ENCODE assay signal across 21 cellular contexts in the genomic region with DNA sequence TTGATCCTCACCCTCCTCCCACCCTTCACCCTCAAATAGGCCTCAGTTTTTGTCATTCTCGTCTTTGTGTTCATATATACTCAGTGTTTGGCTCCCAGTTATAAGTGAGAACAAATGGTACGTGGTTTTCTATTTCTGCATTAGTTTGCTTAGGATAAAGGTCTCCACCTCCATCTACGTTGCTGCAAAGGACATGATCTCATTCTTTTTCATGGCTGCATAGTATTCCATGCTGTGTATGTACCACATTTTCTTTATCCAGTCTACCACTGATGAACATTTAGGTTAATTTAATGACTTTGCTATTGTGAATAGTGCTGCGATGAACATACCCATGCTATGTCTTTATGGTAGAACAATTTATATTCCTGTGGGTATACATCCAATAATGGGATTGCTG.
DNase-seq lines count a peak whose midpoint lies in the region; ATAC-seq, FAIRE-seq and TF ChIP-seq lines count a peak whose summit lies in the region.
"Had no signal": no experiment of that assay in that cellular context is flagged by ENCODE, and none has a peak within 500 bp of the region (broad histone marks: within the 10 kb centered on the region; RNA-seq: fewer than 3 reads in every experiment).

No MANE protein-coding gene starts in this region.

- in situ Hi-C loops in K562 (cut with MboI): no loop called here

- H3K9me1 ChIP-seq in K562 (ENCODE audit: control insufficient read depth, insufficient read depth, low read length): no peaks in the 10 kb centered on the region

- H2AFZ ChIP-seq in K562 (ENCODE audit: low read depth, low read length): no peak overlapping the region

- no peak for ATAC-seq in K562
- ATAC-seq: A549; CD8-positive, alpha-beta T cell had no signal

- H3K9ac ChIP-seq in K562 (ENCODE audit: insufficient read depth in 1 of 2, low read depth in 2 of 2, low read length in 2 of 2): no peak overlapping the region
- no peak overlapping the region for H3K9ac ChIP-seq in kidney (ENCODE audit: low read length in 2 of 2)
- H3K9ac ChIP-seq: BLaER1 treated with 17β-estradiol and CSF1 and Interleukin-3, amounts not matched to agents 10 nM and 100 nM had no signal

- no TSS peak for BruUV-seq in K562 (replicated peaks; lab: Mats Ljungman, UMichigan)

- no peak for TF ChIP-seq POLR2A in K562 (conservative IDR thresholded peaks at IDR 0.05)
- TF ChIP-seq POLR2A in esophagus muscularis mucosa (IDR thresholded peaks at IDR 0.05; ENCODE audit: low read depth): no peak

- DNase-seq in K562 (ENCODE audit: extremely low read depth in 1 of 4, low spot score in 3 of 4): no peak
- peak; percentile 10 for DNase-seq in esophagus muscularis mucosa (ENCODE audit: extremely low spot score)
- DNase-seq in globus pallidus (ENCODE audit: low spot score): no peak
- no peak for DNase-seq in kidney
- no peak for DNase-seq in NCI-H146 treated with DMSO at 0.1 percent for 48 hours (lab: John Stamatoyannopoulos, UW; ENCODE audit: unreplicated experiment)
- DNase-seq: AML-193; Caco-2; Calu3; CD4-positive, alpha-beta T cell; CD8-positive, alpha-beta T cell; DMS79 treated with DMSO at 0.1 percent for 48 hours; GF-D8 had no signal

- TF ChIP-seq EP300 in K562 (IDR thresholded peaks at IDR 0.05; ENCODE audit: low read length): no peak
- no peak for TF ChIP-seq EP300 in esophagus muscularis mucosa (IDR thresholded peaks at IDR 0.05)

- no peak overlapping the region for H3K4me3 ChIP-seq in HEK293 (ENCODE audit: low read depth, low read length)
- no peak overlapping the region for H3K4me3 ChIP-seq in K562
- H3K4me3 ChIP-seq in esophagus muscularis mucosa: no peak overlapping the region
- no peak overlapping the region for H3K4me3 ChIP-seq in kidney (ENCODE audit: low read length in 2 of 2)
- H3K4me3 ChIP-seq: A549; BLaER1 treated with 17β-estradiol and CSF1 and Interleukin-3, amounts not matched to agents 10 nM and 100 nM had no signal

- no peaks in the 10 kb centered on the region for H3K9me3 ChIP-seq in HEK293 (ENCODE audit: control insufficient read depth, insufficient read depth, low read depth, low read length)
- no peaks in the 10 kb centered on the region for H3K9me3 ChIP-seq in K562 (replicated peaks; ENCODE audit: control insufficient read depth, insufficient read depth, low read depth, low read length)
- peaks cover 0 to 8% (median 4%) of the 10 kb centered on the region in 4 donors for H3K9me3 ChIP-seq in esophagus muscularis mucosa
- H3K9me3 ChIP-seq in kidney (ENCODE audit: control insufficient read depth in 1 of 2, low read length in 2 of 2): peaks cover 0 to 4% of the 10 kb centered on the region in 2 donors
- H3K9me3 ChIP-seq: A549 had no signal

- H3K36me3 ChIP-seq in HEK293 (ENCODE audit: control insufficient read depth in 2 of 2, insufficient read depth in 1 of 2, low read length in 2 of 2): no peaks in the 10 kb centered on the region
- H3K36me3 ChIP-seq in K562 (ENCODE audit: control insufficient read depth, insufficient read depth, low read length): no peaks in the 10 kb centered on the region
- H3K36me3 ChIP-seq in esophagus muscularis mucosa: no peaks in the 10 kb centered on the region
- no peaks in the 10 kb centered on the region for H3K36me3 ChIP-seq in kidney (ENCODE audit: control insufficient read depth in 1 of 2, insufficient read depth in 2 of 2, low read length in 2 of 2)
- H3K36me3 ChIP-seq: BLaER1 treated with 17β-estradiol and CSF1 and Interleukin-3, amounts not matched to agents 10 nM and 100 nM had no signal

- FAIRE-seq in K562 (lab: Jason Lieb, UNC) (no peak), kidney (lab: Jason Lieb, UNC) (no peak)
- FAIRE-seq: A549, D721Med, G401.6, GM12891, GM19239 had no signal

- POLR2A ChIA-PET in HEK293 (lab: Yijun Ruan, JAX) (no interaction called here), K562 (lab: Yijun Ruan, JAX) (no interaction called here)

- no peak for TF ChIP-seq RAD21 in K562 (CRISPR knock-in tag; conservative IDR thresholded peaks at IDR 0.05 in 1 of 2, IDR thresholded peaks at IDR 0.05 in 1 of 2)

- CTCF ChIA-PET in HEK293 (lab: Yijun Ruan, JAX) (no interaction called here), K562 (lab: Yijun Ruan, JAX; ENCODE audit: low intra/inter-chr PET ratio) (no interaction called here)

- 2% methylated on average over 4 of the region's 4 CpGs for WGBS in K562 (ENCODE audit: insufficient coverage, low coverage, missing lambda C conversion rate)
- WGBS in esophagus muscularis mucosa: 87% methylated on average over 4 of the region's 4 CpGs

- H3K4me1 ChIP-seq in HEK293 (ENCODE audit: control insufficient read depth, insufficient read depth, low read length) (no peaks in the 10 kb centered on the region), K562 (replicated peaks in 1 of 2; ENCODE audit: control insufficient read depth in 2 of 2, insufficient read depth in 2 of 2, low read length in 2 of 2) (no peaks in the 10 kb centered on the region), esophagus muscularis mucosa (no peaks in the 10 kb centered on the region), kidney (ENCODE audit: control insufficient read depth in 1 of 2, insufficient read depth in 1 of 2, low read depth in 1 of 2, low read length in 2 of 2) (no peaks in the 10 kb centered on the region)
- H3K4me1 ChIP-seq: A549; BLaER1 treated with 17β-estradiol and CSF1 and Interleukin-3, amounts not matched to agents 10 nM and 100 nM; Caco-2 had no signal

- H4K20me1 ChIP-seq in K562 (replicated peaks; ENCODE audit: control insufficient read depth, insufficient read depth, low read length): no peaks in the 10 kb centered on the region
- H4K20me1 ChIP-seq: BLaER1 treated with 17β-estradiol and CSF1 and Interleukin-3, amounts not matched to agents 10 nM and 100 nM had no signal

- no peaks in the 10 kb centered on the region for H3K79me2 ChIP-seq in K562 (ENCODE audit: control insufficient read depth, insufficient read depth, low read length)

- intact Hi-C loops in K562 (cut with micrococcal nuclease): no loop called here
- intact Hi-C loops in esophagus muscularis mucosa (cut with DNase I): no loop called here
- intact Hi-C loops in kidney (cut with DNase I): no loop called here

- no peak overlapping the region for H3K4me2 ChIP-seq in K562 (ENCODE audit: insufficient read depth, low read length)
- H3K4me2 ChIP-seq: A549; BLaER1 treated with 17β-estradiol and CSF1 and Interleukin-3, amounts not matched to agents 10 nM and 100 nM had no signal

- no peaks in the 10 kb centered on the region for H3K27me3 ChIP-seq in K562 (ENCODE audit: control insufficient read depth in 2 of 2, insufficient read depth in 2 of 2, low read length in 2 of 2)
- H3K27me3 ChIP-seq in esophagus muscularis mucosa: no peaks in the 10 kb centered on the region
- H3K27me3 ChIP-seq: BLaER1 treated with 17β-estradiol and CSF1 and Interleukin-3, amounts not matched to agents 10 nM and 100 nM had no signal

- TF ChIP-seq CTCF in HEK293 (tag by site-specific recombination; IDR thresholded peaks at IDR 0.05): no peak
- TF ChIP-seq CTCF in K562 (IDR thresholded peaks at IDR 0.05 in 2 of 3, conservative IDR thresholded peaks at IDR 0.05 in 1 of 3; ENCODE audit: insufficient read depth in 2 of 3, low read depth in 1 of 3, low read length in 3 of 3): no peak
- no peak for TF ChIP-seq CTCF in esophagus muscularis mucosa (IDR thresholded peaks at IDR 0.05)
- no peak for TF ChIP-seq CTCF in kidney (IDR thresholded peaks at IDR 0.05; ENCODE audit: borderline replicate concordance, extremely low read depth, insufficient read depth)

- H3K27ac ChIP-seq in HEK293 (ENCODE audit: extremely low read depth, low read depth, low read length): no peak overlapping the region
- H3K27ac ChIP-seq in K562 (ENCODE audit: extremely low read depth, low read depth, low read length): no peak overlapping the region
- H3K27ac ChIP-seq in esophagus muscularis mucosa (replicated peaks in 1 of 4): no peak overlapping the region
- no peak overlapping the region for H3K27ac ChIP-seq in kidney (ENCODE audit: low read depth in 2 of 2, low read length in 2 of 2)
- H3K27ac ChIP-seq: 22Rv1; A549; BLaER1 treated with 17β-estradiol and CSF1 and Interleukin-3, amounts not matched to agents 10 nM and 100 nM; C4-2B had no signal

TF ChIP-seq in HEK293, 187 proteins besides CTCF, POLR2A, EP300 and RAD21 (continues in another document):
- peak; percentile 93 for TF ChIP-seq ZNF146 (tag by site-specific recombination; IDR thresholded peaks at IDR 0.05)
- TF ChIP-seq ZNF37A (tag by site-specific recombination; IDR thresholded peaks at IDR 0.05): no peak
- no peak for TF ChIP-seq ZNF596 (tag by site-specific recombination; IDR thresholded peaks at IDR 0.05)
- TF ChIP-seq, protein P1, sequence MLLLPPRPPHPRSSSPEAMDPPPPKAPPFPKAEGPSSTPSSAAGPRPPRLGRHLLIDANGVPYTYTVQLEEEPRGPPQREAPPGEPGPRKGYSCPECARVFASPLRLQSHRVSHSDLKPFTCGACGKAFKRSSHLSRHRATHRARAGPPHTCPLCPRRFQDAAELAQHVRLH (tag by site-specific recombination; IDR thresholded peaks at IDR 0.05): 0 out of 2 replicates have a peak, but pooled peaks have one; percentile 28
- TF ChIP-seq ZNF670 (tag by site-specific recombination; IDR thresholded peaks at IDR 0.05; ENCODE audit: low read depth): no peak
- no peak for TF ChIP-seq ZNF138 (tag by site-specific recombination; IDR thresholded peaks at IDR 0.05; ENCODE audit: borderline replicate concordance)
- TF ChIP-seq ZNF175 (tag by site-specific recombination; IDR thresholded peaks at IDR 0.05): no peak
- no peak for TF ChIP-seq ZNF24 (tag by site-specific recombination; IDR thresholded peaks at IDR 0.05)
- no peak for TF ChIP-seq KLF1 (tag by site-specific recombination; IDR thresholded peaks at IDR 0.05)

TF ChIP-seq in K562, 482 proteins besides CTCF, POLR2A, EP300 and RAD21 (continues in another document):
- TF ChIP-seq RBM25 (IDR thresholded peaks at IDR 0.05; ENCODE audit: low read depth, low read length, severe bottlenecking) (peak; percentile 65), CC2D1A (IDR thresholded peaks at IDR 0.05) (no peak), CCAR2 (IDR thresholded peaks at IDR 0.05; ENCODE audit: low read depth, low read length) (no peak), KDM1A (IDR thresholded peaks at IDR 0.05) (no peak), TAL1 (IDR thresholded peaks at IDR 0.05) (no peak), ZNF146 (CRISPR knock-in tag; IDR thresholded peaks at IDR 0.05; ENCODE audit: unreplicated experiment) (peak; percentile 65)
- TF ChIP-seq, protein P2, sequence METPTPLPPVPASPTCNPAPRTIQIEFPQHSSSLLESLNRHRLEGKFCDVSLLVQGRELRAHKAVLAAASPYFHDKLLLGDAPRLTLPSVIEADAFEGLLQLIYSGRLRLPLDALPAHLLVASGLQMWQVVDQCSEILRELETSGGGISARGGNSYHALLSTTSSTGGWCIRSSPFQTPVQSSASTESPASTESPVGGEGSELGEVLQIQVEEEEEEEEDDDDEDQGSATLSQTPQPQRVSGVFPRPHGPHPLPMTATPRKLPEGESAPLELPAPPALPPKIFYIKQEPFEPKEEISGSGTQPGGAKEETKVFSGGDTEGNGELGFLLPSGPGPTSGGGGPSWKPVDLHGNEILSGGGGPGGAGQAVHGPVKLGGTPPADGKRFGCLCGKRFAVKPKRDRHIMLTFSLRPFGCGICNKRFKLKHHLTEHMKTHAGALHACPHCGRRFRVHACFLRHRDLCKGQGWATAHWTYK (CRISPR knock-in tag; IDR thresholded peaks at IDR 0.05): no peak
